1 cellular context compared by ENCODE assay signal in the genomic region with DNA sequence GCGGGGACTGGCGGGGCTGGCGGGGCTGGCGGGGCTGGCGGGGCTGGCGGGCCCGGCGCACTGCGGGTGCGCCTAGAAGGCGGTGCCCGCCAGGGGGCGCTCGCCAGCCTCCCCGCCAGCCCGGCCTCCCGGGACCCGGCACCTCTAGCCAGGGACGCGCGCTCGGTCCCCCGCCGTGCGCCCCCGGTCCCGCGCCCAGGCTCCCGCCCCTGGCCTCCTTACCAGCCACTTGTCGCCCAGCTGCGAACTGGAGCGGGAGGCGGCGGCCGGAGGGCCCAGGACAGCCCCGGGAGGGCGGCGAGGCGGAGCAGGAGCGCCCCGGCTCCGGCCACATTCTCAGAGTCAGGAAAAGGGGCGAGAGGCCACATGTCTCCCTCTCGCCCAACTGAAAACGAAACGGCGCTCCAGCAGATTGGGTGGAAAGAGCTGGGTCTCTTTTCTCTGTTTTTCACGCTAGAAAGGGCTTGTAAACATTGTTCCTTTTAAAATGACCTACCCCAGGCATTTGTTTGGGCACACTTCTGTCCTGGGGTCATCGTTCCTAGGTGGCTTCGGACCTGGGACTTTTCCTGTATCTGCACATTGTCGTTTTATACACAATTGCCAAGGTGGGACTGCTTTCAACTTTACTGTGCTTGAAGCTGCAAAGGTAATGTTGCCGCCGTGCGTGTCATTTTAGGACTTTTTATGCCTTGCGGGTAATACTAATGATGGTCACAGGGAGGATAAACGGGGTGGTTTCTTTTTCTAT.
A peak's percentile ranks its signal among the peaks of the same experiment; 100 is the strongest.
TF ChIP-seq lines count a peak whose summit lies in the region.

No MANE protein-coding gene starts in this region.

TF ChIP-seq in K562, 482 proteins besides CTCF, POLR2A, EP300 and RAD21 (continued from another document and continues in another):
- TF ChIP-seq ZKSCAN1 (IDR thresholded peaks at IDR 0.05; ENCODE audit: low read depth, low read length) (no peak), ZNF766 (CRISPR knock-in tag; conservative IDR thresholded peaks at IDR 0.05) (no peak), ZNF444 (CRISPR knock-in tag; IDR thresholded peaks at IDR 0.05) (no peak), HMG20B (CRISPR knock-in tag; IDR thresholded peaks at IDR 0.05) (no peak), BACH1 (tag; IDR thresholded peaks at IDR 0.05) (no peak), MYBL2 (IDR thresholded peaks at IDR 0.05; ENCODE audit: low read depth) (no peak), MYBL2 (CRISPR knock-in tag; IDR thresholded peaks at IDR 0.05; ENCODE audit: borderline replicate concordance) (no peak), CCAR2 (IDR thresholded peaks at IDR 0.05; ENCODE audit: low read depth, low read length) (no peak), PML (IDR thresholded peaks at IDR 0.05; ENCODE audit: low read length) (peak; percentile 75; the same call in 1 of the 2 replicates), CBX5 (IDR thresholded peaks at IDR 0.05; ENCODE audit: borderline replicate concordance, low read depth) (no peak), MTF1 (CRISPR knock-in tag; IDR thresholded peaks at IDR 0.05; ENCODE audit: borderline replicate concordance) (no peak), FOXJ2 (tag; IDR thresholded peaks at IDR 0.05) (no peak), ZSCAN29 (IDR thresholded peaks at IDR 0.05) (no peak), NCOA1 (IDR thresholded peaks at IDR 0.05; ENCODE audit: low read depth) (no peak), NELFE (IDR thresholded peaks at IDR 0.05; ENCODE audit: insufficient read depth, insufficient read length) (no peak), ZFP1 (CRISPR knock-in tag; IDR thresholded peaks at IDR 0.05) (no peak), PHB2 (IDR thresholded peaks at IDR 0.05; ENCODE audit: low read depth) (no peak), ZNF785 (CRISPR knock-in tag; IDR thresholded peaks at IDR 0.05) (no peak), MCM2 (IDR thresholded peaks at IDR 0.05; ENCODE audit: low read depth) (no peak), TARDBP (IDR thresholded peaks at IDR 0.05) (no peak), THRB (CRISPR knock-in tag; conservative IDR thresholded peaks at IDR 0.05) (no peak), SMAD3 (CRISPR knock-in tag; conservative IDR thresholded peaks at IDR 0.05) (no peak), ZNF3 (CRISPR knock-in tag; IDR thresholded peaks at IDR 0.05) (no peak), TGIF2 (CRISPR knock-in tag; IDR thresholded peaks at IDR 0.05) (no peak), HIVEP1 (CRISPR knock-in tag; IDR thresholded peaks at IDR 0.05) (no peak), ZNF695 (CRISPR knock-in tag; IDR thresholded peaks at IDR 0.05) (no peak), HDAC6 (IDR thresholded peaks at IDR 0.05; ENCODE audit: low read depth, low read length) (no peak), ZNF146 (CRISPR knock-in tag; IDR thresholded peaks at IDR 0.05; ENCODE audit: unreplicated experiment) (no peak), MTA2 (IDR thresholded peaks at IDR 0.05; ENCODE audit: low read depth) (no peak), ZFP91 (CRISPR knock-in tag; IDR thresholded peaks at IDR 0.05) (no peak), NCOA4 (IDR thresholded peaks at IDR 0.05; ENCODE audit: partially characterized antibody) (no peak), ASH1L (IDR thresholded peaks at IDR 0.05; ENCODE audit: borderline replicate concordance, low read depth, partially characterized antibody) (no peak), ZBTB7A (IDR thresholded peaks at IDR 0.05; ENCODE audit: borderline replicate concordance, control insufficient read depth, low read depth, low read length) (peak; percentile 87; the same call in 1 of the 2 replicates)
- TF ChIP-seq, protein P1, sequence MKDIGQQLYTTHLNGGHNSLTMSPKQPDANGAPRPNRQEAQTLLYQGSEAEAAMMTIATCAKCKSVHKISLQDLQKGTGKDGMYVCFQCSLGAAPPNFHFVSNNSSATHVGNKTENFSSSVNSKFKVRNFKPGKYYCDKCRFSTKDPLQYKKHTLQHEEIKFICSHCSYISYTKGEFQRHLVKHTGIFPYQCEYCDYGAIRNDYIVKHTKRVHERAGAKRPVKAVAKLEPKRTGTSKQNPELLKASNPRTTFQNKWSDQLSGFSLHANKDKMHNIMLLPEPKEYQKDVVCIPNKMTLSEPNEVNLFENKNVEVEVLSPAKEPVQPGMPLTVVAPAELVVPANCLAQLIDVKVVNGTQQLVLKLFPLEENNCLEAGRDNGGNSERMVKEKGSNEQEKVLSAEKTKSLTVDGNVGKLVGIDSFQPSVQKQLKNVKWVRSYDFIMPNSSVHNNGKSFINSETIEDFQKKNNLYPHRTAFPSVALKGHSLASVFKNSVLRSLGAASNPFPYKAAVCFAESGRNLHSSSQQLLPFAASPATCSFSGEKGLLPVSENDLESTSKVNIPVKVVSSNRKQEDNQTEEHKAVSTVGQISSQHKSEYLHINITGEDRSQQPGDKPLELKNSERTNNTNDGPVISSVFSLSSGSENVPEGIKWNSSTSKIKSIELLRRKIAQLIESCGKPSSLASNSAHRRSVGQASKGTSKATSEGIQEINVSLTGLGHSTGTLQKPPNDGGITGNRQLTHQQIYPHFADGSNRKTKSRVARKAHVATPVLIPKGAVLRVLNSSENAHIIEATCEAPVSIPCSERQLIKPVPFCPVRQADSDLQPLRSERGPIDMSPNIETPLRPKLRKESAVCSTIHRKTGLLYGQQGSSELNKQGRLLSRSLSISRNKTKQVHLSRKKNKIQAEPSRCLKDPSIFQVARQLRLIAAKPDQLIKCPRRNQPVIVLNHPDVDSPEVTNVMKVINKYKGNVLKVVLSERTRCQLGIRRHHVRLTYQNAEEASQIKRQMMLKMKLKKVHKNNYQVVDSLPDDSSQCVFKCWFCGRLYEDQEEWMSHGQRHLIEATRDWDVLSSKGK (CRISPR knock-in tag; IDR thresholded peaks at IDR 0.05), result no peak
- TF ChIP-seq, protein P2, sequence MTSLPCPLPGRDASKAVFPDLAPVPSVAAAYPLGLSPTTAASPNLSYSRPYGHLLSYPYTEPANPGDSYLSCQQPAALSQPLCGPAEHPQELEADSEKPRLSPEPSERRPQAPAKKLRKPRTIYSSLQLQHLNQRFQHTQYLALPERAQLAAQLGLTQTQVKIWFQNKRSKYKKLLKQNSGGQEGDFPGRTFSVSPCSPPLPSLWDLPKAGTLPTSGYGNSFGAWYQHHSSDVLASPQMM (CRISPR knock-in tag; IDR thresholded peaks at IDR 0.05), result no peak
- TF ChIP-seq, protein P3, sequence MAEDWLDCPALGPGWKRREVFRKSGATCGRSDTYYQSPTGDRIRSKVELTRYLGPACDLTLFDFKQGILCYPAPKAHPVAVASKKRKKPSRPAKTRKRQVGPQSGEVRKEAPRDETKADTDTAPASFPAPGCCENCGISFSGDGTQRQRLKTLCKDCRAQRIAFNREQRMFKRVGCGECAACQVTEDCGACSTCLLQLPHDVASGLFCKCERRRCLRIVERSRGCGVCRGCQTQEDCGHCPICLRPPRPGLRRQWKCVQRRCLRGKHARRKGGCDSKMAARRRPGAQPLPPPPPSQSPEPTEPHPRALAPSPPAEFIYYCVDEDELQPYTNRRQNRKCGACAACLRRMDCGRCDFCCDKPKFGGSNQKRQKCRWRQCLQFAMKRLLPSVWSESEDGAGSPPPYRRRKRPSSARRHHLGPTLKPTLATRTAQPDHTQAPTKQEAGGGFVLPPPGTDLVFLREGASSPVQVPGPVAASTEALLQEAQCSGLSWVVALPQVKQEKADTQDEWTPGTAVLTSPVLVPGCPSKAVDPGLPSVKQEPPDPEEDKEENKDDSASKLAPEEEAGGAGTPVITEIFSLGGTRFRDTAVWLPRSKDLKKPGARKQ (CRISPR knock-in tag; IDR thresholded peaks at IDR 0.05), result no peak
- TF ChIP-seq, protein P4, sequence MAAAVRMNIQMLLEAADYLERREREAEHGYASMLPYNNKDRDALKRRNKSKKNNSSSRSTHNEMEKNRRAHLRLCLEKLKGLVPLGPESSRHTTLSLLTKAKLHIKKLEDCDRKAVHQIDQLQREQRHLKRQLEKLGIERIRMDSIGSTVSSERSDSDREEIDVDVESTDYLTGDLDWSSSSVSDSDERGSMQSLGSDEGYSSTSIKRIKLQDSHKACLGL (CRISPR knock-in tag; IDR thresholded peaks at IDR 0.05; ENCODE audit: borderline replicate concordance, poor library complexity, severe bottlenecking), result no peak
- TF ChIP-seq, protein P5, sequence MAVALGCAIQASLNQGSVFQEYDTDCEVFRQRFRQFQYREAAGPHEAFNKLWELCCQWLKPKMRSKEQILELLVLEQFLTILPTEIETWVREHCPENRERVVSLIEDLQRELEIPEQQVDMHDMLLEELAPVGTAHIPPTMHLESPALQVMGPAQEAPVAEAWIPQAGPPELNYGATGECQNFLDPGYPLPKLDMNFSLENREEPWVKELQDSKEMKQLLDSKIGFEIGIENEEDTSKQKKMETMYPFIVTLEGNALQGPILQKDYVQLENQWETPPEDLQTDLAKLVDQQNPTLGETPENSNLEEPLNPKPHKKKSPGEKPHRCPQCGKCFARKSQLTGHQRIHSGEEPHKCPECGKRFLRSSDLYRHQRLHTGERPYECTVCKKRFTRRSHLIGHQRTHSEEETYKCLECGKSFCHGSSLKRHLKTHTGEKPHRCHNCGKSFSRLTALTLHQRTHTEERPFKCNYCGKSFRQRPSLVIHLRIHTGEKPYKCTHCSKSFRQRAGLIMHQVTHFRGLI (CRISPR knock-in tag; IDR thresholded peaks at IDR 0.05), result no peak
- TF ChIP-seq, protein P6, sequence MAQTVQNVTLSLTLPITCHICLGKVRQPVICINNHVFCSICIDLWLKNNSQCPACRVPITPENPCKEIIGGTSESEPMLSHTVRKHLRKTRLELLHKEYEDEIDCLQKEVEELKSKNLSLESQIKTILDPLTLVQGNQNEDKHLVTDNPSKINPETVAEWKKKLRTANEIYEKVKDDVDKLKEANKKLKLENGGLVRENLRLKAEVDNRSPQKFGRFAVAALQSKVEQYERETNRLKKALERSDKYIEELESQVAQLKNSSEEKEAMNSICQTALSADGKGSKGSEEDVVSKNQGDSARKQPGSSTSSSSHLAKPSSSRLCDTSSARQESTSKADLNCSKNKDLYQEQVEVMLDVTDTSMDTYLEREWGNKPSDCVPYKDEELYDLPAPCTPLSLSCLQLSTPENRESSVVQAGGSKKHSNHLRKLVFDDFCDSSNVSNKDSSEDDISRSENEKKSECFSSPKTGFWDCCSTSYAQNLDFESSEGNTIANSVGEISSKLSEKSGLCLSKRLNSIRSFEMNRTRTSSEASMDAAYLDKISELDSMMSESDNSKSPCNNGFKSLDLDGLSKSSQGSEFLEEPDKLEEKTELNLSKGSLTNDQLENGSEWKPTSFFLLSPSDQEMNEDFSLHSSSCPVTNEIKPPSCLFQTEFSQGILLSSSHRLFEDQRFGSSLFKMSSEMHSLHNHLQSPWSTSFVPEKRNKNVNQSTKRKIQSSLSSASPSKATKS (CRISPR knock-in tag; IDR thresholded peaks at IDR 0.05), result no peak
- TF ChIP-seq, protein P7, sequence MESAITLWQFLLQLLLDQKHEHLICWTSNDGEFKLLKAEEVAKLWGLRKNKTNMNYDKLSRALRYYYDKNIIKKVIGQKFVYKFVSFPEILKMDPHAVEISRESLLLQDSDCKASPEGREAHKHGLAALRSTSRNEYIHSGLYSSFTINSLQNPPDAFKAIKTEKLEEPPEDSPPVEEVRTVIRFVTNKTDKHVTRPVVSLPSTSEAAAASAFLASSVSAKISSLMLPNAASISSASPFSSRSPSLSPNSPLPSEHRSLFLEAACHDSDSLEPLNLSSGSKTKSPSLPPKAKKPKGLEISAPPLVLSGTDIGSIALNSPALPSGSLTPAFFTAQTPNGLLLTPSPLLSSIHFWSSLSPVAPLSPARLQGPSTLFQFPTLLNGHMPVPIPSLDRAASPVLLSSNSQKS (CRISPR knock-in tag; IDR thresholded peaks at IDR 0.05), result no peak
- TF ChIP-seq, protein P8, sequence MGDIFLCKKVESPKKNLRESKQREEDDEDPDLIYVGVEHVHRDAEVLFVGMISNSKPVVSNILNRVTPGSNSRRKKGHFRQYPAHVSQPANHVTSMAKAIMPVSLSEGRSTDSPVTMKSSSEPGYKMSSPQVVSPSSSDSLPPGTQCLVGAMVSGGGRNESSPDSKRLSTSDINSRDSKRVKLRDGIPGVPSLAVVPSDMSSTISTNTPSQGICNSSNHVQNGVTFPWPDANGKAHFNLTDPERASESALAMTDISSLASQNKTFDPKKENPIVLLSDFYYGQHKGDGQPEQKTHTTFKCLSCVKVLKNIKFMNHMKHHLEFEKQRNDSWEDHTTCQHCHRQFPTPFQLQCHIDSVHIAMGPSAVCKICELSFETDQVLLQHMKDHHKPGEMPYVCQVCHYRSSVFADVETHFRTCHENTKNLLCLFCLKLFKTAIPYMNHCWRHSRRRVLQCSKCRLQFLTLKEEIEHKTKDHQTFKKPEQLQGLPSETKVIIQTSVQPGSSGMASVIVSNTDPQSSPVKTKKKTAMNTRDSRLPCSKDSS (IDR thresholded peaks at IDR 0.05; ENCODE audit: low read depth, partially characterized antibody), result no peak
- TF ChIP-seq, protein P9, sequence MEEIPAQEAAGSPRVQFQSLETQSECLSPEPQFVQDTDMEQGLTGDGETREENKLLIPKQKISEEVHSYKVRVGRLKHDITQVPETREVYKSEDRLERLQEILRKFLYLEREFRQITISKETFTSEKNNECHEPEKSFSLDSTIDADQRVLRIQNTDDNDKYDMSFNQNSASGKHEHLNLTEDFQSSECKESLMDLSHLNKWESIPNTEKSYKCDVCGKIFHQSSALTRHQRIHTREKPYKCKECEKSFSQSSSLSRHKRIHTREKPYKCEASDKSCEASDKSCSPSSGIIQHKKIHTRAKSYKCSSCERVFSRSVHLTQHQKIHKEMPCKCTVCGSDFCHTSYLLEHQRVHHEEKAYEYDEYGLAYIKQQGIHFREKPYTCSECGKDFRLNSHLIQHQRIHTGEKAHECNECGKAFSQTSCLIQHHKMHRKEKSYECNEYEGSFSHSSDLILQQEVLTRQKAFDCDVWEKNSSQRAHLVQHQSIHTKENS (CRISPR knock-in tag; IDR thresholded peaks at IDR 0.05), result no peak
